ENCODE assay signal across 1 cellular context in the genomic region with DNA sequence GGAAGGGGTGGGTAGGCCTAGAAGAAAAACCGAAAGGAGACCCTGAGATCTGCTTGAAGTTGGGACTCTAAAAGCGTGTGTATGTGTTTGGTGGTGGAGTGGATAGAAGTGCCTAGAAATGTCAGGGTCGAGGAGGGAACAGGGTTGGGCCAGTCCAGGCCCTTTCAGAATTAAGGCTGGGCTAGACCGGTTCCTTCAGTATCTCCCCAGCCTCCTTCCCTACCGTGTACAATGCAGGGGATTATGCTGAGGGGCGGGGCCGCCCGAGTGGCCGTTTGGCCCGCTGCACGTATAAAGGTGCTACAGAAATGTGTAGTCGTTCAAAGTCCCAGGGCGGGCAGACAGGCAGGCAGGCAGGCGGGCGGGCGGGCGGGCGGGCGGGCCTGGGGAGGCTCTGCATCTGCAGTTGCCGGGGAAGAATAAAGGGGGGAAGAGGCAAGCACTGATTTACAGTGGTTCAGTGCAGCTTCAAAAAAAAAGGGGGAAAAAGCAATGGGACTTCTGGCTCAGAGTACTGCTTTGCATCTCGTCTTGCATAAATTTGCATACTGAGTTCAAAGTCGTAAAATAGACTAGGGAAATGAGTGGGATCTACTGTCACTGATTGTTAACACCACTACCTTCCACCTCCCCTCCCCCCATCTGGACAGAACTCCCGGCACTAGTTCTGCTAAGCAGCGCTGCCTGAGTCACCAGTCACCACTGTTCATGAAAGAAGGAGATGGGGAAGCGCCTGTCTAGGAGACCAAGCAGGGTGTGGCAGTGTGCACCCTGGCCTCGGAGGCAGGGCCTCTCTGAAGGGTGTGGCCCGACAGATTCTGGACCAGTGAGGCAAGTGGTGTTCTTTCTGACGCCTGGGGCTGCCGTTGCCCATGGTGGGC.
TF ChIP-seq lines count a peak whose summit lies in the region.

No MANE protein-coding gene starts in this region.

TF ChIP-seq in SK-N-SH, 30 proteins besides CTCF, POLR2A, EP300 and RAD21 (continued from another document):
- TF ChIP-seq RFX5 (IDR thresholded peaks at IDR 0.05; ENCODE audit: low read length): 0 out of 2 replicates have a peak, but pooled peaks have one; percentile 37
- TF ChIP-seq FOSL2 (IDR thresholded peaks at IDR 0.05; ENCODE audit: borderline replicate concordance, low read depth): peak; percentile 59; the same call in 1 of the 2 replicates
- peak; percentile 52 for TF ChIP-seq TCF12 (IDR thresholded peaks at IDR 0.05)
- TF ChIP-seq ELF1 (IDR thresholded peaks at IDR 0.05): no peak
- TF ChIP-seq, protein P1, sequence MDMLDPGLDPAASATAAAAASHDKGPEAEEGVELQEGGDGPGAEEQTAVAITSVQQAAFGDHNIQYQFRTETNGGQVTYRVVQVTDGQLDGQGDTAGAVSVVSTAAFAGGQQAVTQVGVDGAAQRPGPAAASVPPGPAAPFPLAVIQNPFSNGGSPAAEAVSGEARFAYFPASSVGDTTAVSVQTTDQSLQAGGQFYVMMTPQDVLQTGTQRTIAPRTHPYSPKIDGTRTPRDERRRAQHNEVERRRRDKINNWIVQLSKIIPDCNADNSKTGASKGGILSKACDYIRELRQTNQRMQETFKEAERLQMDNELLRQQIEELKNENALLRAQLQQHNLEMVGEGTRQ (IDR thresholded peaks at IDR 0.05; ENCODE audit: borderline replicate concordance, low read depth, low read length): no peak
- TF ChIP-seq MXI1 (IDR thresholded peaks at IDR 0.05; ENCODE audit: low read depth, low read length): peak; percentile 0; the same call in 1 of the 2 replicates
- peak; percentile 13; the same call in 1 of the 2 replicates for TF ChIP-seq POLR2AphosphoS5 (IDR thresholded peaks at IDR 0.05; ENCODE audit: low read depth, low read length)
